Comparison of ENCODE assay signal across 16 cellular contexts in genomic region chr9:130196643-130197042, GRCh38. TPM values are rescaled to one million over a fixed set of nuclear protein-coding genes. Genes with fewer than 3 reads are reported as not detected.
DNase-seq lines count a peak whose midpoint lies in the region; ATAC-seq, FAIRE-seq and TF ChIP-seq lines count a peak whose summit lies in the region.
"Had no signal": no experiment of that assay in that cellular context is flagged by ENCODE, and none has a peak within 500 bp of the region (broad histone marks: within the 10 kb centered on the region; RNA-seq: fewer than 3 reads in every experiment).

No MANE protein-coding gene starts in this region.

- no peak for ATAC-seq in activated T-cell treated with anti-CD3 and anti-CD28 coated beads, Interleukin-2, amount 50 U/mL, for 72 hours (replicated peaks in 1 of 2)
- ATAC-seq: activated CD4-positive, CD25-positive, alpha-beta regulatory T cell treated with anti-CD3 and anti-CD28 coated beads, Interleukin-2, amount 50 U/mL, for 24 hours; CD8-positive, alpha-beta T cell had no signal

- H3K27me3 ChIP-seq in small intestine (ENCODE audit: control insufficient read depth in 2 of 2, insufficient read depth in 2 of 2, low read length in 2 of 2): peaks cover 0 to 3% of the 10 kb centered on the region in 2 donors
- H3K27me3 ChIP-seq: right atrium auricular region had no signal

- peak overlapping the region; percentile 11 for H3K27ac ChIP-seq in caudate nucleus (ENCODE audit: low read depth, low read length)
- no peak overlapping the region for H3K27ac ChIP-seq in small intestine (ENCODE audit: low read depth in 1 of 2, low read length in 1 of 2)
- H3K27ac ChIP-seq in coronary artery: no peak overlapping the region
- H3K27ac ChIP-seq: GM23248, right atrium auricular region had no signal

- DNase-seq in NCI-H1092 (lab: John Stamatoyannopoulos, UW) (peak; percentile 88), NCI-H2171 treated with DMSO at 0.1 percent for 48 hours (lab: John Stamatoyannopoulos, UW) (peak; percentile 99), caudate nucleus (lab: John Stamatoyannopoulos, UW) (peak in 1 of 61 donors; percentile 49), small intestine (peak; percentile 19), mesenteric fat pad (ENCODE audit: low spot score) (no peak), coronary artery (ENCODE audit: low spot score) (no peak), NCI-H510A (lab: John Stamatoyannopoulos, UW) (no peak)
- no peak for DNase-seq in activated T-cell treated with anti-CD3 and anti-CD28 coated beads, Interleukin-2, amount 50 U/mL, for 72 hours
- DNase-seq: CD8-positive, alpha-beta T cell; GM23248; NCI-H526 treated with DMSO at 0.1 percent for 48 hours had no signal

- TF ChIP-seq CTCF in coronary artery (IDR thresholded peaks at IDR 0.05): no peak

- no peak overlapping the region for H3K4me3 ChIP-seq in small intestine (ENCODE audit: low read depth in 1 of 2, low read length in 2 of 2)
- no peak overlapping the region for H3K4me3 ChIP-seq in coronary artery
- H3K4me3 ChIP-seq: GM23248, right atrium auricular region had no signal

- no peaks in the 10 kb centered on the region for H3K9me3 Mint-ChIP-seq in activated T-cell treated with anti-CD3 and anti-CD28 coated beads, Interleukin-2, amount 50 U/mL, for 72 hours
- H3K9me3 Mint-ChIP-seq: activated T-helper 1 cell treated with anti-CD3 and anti-CD28 coated beads, Interleukin-12 subunit alpha, Interleukin-12 subunit beta, Interleukin-2, Interleukin-4 antibody, amounts not matched to agents 30 ng/mL and 10 ng/mL and 1 ng/mL, durations not matched to agents 14 hours and 24 hours and 36 hours; CD8-positive, alpha-beta T cell; central memory CD8-positive, alpha-beta T cell; IgD-negative memory B cell had no signal

- no peaks in the 10 kb centered on the region for H3K27me3 Mint-ChIP-seq in activated T-cell treated with anti-CD3 and anti-CD28 coated beads, Interleukin-2, amount 50 U/mL, for 72 hours (ENCODE audit: low read depth)

- no peak for FAIRE-seq in small intestine (lab: Jason Lieb, UNC)

- no peaks in the 10 kb centered on the region for H3K4me1 ChIP-seq in small intestine (ENCODE audit: control insufficient read depth in 2 of 2, insufficient read depth in 1 of 2, low read depth in 1 of 2, low read length in 1 of 2)

- H3K4me1 Mint-ChIP-seq in activated T-cell treated with anti-CD3 and anti-CD28 coated beads, Interleukin-2, amount 50 U/mL, for 72 hours (ENCODE audit: low read depth): no peaks in the 10 kb centered on the region
- H3K4me1 Mint-ChIP-seq: central memory CD8-positive, alpha-beta T cell had no signal

- 10 to 34% (median 21%) methylated on average over 5 of the region's 5 CpGs for WGBS in small intestine, 3 donors

- H3K27ac Mint-ChIP-seq in activated T-cell treated with anti-CD3 and anti-CD28 coated beads, Interleukin-2, amount 50 U/mL, for 72 hours: no peak overlapping the region
- H3K27ac Mint-ChIP-seq: activated T-helper 1 cell treated with anti-CD3 and anti-CD28 coated beads, Interleukin-12 subunit alpha, Interleukin-12 subunit beta, Interleukin-2, Interleukin-4 antibody, amounts not matched to agents 30 ng/mL and 10 ng/mL and 1 ng/mL, durations not matched to agents 14 hours and 24 hours and 36 hours; CD8-positive, alpha-beta T cell; IgD-negative memory B cell had no signal

- H3K9me3 ChIP-seq in small intestine (ENCODE audit: control insufficient read depth, low read depth): no peaks in the 10 kb centered on the region
- H3K9me3 ChIP-seq: right atrium auricular region had no signal

- H3K36me3 ChIP-seq in small intestine (ENCODE audit: control insufficient read depth in 2 of 2, insufficient read depth in 2 of 2, low read length in 2 of 2): no peaks in the 10 kb centered on the region
- H3K36me3 ChIP-seq: right atrium auricular region had no signal

- H3K4me3 Mint-ChIP-seq in activated T-cell treated with anti-CD3 and anti-CD28 coated beads, Interleukin-2, amount 50 U/mL, for 72 hours: no peak overlapping the region
- H3K4me3 Mint-ChIP-seq: activated T-helper 1 cell treated with anti-CD3 and anti-CD28 coated beads, Interleukin-12 subunit alpha, Interleukin-12 subunit beta, Interleukin-2, Interleukin-4 antibody, amounts not matched to agents 30 ng/mL and 10 ng/mL and 1 ng/mL, durations not matched to agents 14 hours and 24 hours and 36 hours; CD8-positive, alpha-beta T cell; central memory CD8-positive, alpha-beta T cell; IgD-negative memory B cell had no signal

- no peaks in the 10 kb centered on the region for H3K36me3 Mint-ChIP-seq in activated T-cell treated with anti-CD3 and anti-CD28 coated beads, Interleukin-2, amount 50 U/mL, for 72 hours (ENCODE audit: insufficient read depth in 2 of 2)
- H3K36me3 Mint-ChIP-seq: CD8-positive, alpha-beta T cell; IgD-negative memory B cell had no signal

RNA-seq across cellular contexts. Expression of gene NCS1, which starts 24.4 kb away (rescaled TPM):
- 1 to 10 TPM in 1 of 3 donors, under 1 TPM in 2; 0.54 to 9.2 (median 0.89) TPM for polyA plus RNA-seq in small intestine
- total RNA-seq in activated T-cell treated with anti-CD3 and anti-CD28 coated beads, Interleukin-2, amount 50 U/mL, for 72 hours: 10 to 100 TPM; 18.7 to 28.1 TPM
- total RNA-seq in mesenteric fat pad: 11.9 TPM
- polyA plus RNA-seq: IgD-negative memory B cell had no signal

Comparison
In these comparisons a context has a peak if more than half of its experiments do, and no peak if none do; other contexts are left out.
1. DNase-seq: peak in NCI-H1092 (single experiment), NCI-H2171 treated with DMSO at 0.1 percent for 48 hours (single experiment) and small intestine (single experiment); none in activated T-cell treated with anti-CD3 and anti-CD28 coated beads, Interleukin-2, amount 50 U/mL, for 72 hours (0 of 2), mesenteric fat pad (single experiment), coronary artery (single experiment) and NCI-H510A (single experiment).